Comparison of ENCODE assay signal across 20 cellular contexts in genomic region chr12:19810213-19810612, GRCh38.
"Had no signal": no experiment of that assay in that cellular context is flagged by ENCODE, and none has a peak within 500 bp of the region (broad histone marks: within the 10 kb centered on the region; RNA-seq: fewer than 3 reads in every experiment).

No MANE protein-coding gene starts in this region.

- DNase-seq: activated CD4-positive, alpha-beta T cell treated with anti-CD3 and anti-CD28 coated beads, Interleukin-2, amount 10 ng/mL, durations not matched to agents 7 days and 5 days; activated CD4-positive, CD25-positive, alpha-beta regulatory T cell treated with anti-CD3 and anti-CD28 coated beads, Interleukin-2, amount 50 U/mL, for 72 hours; activated CD8-positive, alpha-beta T cell treated with anti-CD3 and anti-CD28 coated beads, Interleukin-2, amount 10 ng/mL, durations not matched to agents 7 days and 5 days; activated gamma-delta T cell; activated naive CD4-positive, alpha-beta T cell treated with anti-CD3 and anti-CD28 coated beads, Interleukin-2, amount 50 U/mL, for 16 hours; activated naive CD8-positive, alpha-beta T cell treated with anti-CD3 and anti-CD28 coated beads, Interleukin-2, amount 50 U/mL, for 24 hours; anterior cingulate cortex; heart right ventricle; naive thymus-derived CD4-positive, alpha-beta T cell; occipital lobe; posterior cingulate gyrus; spleen; stimulated activated CD4-positive, alpha-beta T cell treated with anti-CD3 and anti-CD28 coated beads, Interleukin-4, amount 100 ng/mL, for 1 hour; stimulated activated naive CD4-positive, alpha-beta T cell; T-helper 1 cell; thyroid gland; WERI-Rb-1 had no signal

- FAIRE-seq: keratinocyte, TTC549 had no signal

- H3K4me1 ChIP-seq: heart right ventricle, spleen, thyroid gland had no signal

- H3K27ac ChIP-seq: heart right ventricle, spleen, thyroid gland, WERI-Rb-1 had no signal

- H3K36me3 ChIP-seq: heart right ventricle, spleen, thyroid gland, WERI-Rb-1 had no signal

- H3K27me3 ChIP-seq: heart right ventricle, spleen, thyroid gland had no signal

- H3K4me3 ChIP-seq: coronary artery, heart right ventricle, spleen, thyroid gland had no signal

- H3K9me3 ChIP-seq: thyroid gland had no signal

- ATAC-seq: activated CD8-positive, alpha-beta T cell treated with anti-CD3 and anti-CD28 coated beads, Interleukin-2, amount 10 ng/mL, durations not matched to agents 7 days and 5 days; activated naive CD8-positive, alpha-beta T cell treated with anti-CD3 and anti-CD28 coated beads, Interleukin-2, amount 50 U/mL, for 24 hours; naive thymus-derived CD4-positive, alpha-beta T cell had no signal
